Comparison of ENCODE assay signal across 29 cellular contexts in genomic region chr1:56771717-56772116, GRCh38. TPM values are rescaled to one million over a fixed set of nuclear protein-coding genes. Genes with fewer than 3 reads are reported as not detected.
A peak's percentile ranks its signal among the peaks of the same experiment; 100 is the strongest.
DNase-seq lines count a peak whose midpoint lies in the region; ATAC-seq, FAIRE-seq and TF ChIP-seq lines count a peak whose summit lies in the region.
"Had no signal": no experiment of that assay in that cellular context is flagged by ENCODE, and none has a peak within 500 bp of the region (broad histone marks: within the 10 kb centered on the region; RNA-seq: fewer than 3 reads in every experiment).

No MANE protein-coding gene starts in this region.

- peaks cover 18% of the 10 kb centered on the region for H3K4me1 ChIP-seq in HepG2 (ENCODE audit: insufficient read depth, low read length)
- peaks cover 0 to 17% (median 2%) of the 10 kb centered on the region in 4 donors for H3K4me1 ChIP-seq in right lobe of liver
- no peaks in the 10 kb centered on the region for H3K4me1 ChIP-seq in K562 (replicated peaks in 1 of 2; ENCODE audit: control insufficient read depth in 2 of 2, insufficient read depth in 2 of 2, low read length in 2 of 2)
- H3K4me1 ChIP-seq in kidney (ENCODE audit: control insufficient read depth in 1 of 2, insufficient read depth in 1 of 2, low read depth in 1 of 2, low read length in 2 of 2), result no peaks in the 10 kb centered on the region
- H3K4me1 ChIP-seq: BE2C, BLaER1 had no signal

- POLR2A ChIA-PET in HepG2 (lab: Yijun Ruan, JAX) (no interaction called here), K562 (lab: Yijun Ruan, JAX) (no interaction called here)

- TF ChIP-seq POLR2A in HepG2 (IDR thresholded peaks at IDR 0.05; ENCODE audit: insufficient read depth in 1 of 2, low read depth in 2 of 2, low read length in 2 of 2) (no peak), right lobe of liver (IDR thresholded peaks at IDR 0.05) (no peak), K562 (conservative IDR thresholded peaks at IDR 0.05) (no peak)

- H3K79me2 ChIP-seq in HepG2 (ENCODE audit: insufficient read depth, low read length) (no peaks in the 10 kb centered on the region), K562 (ENCODE audit: control insufficient read depth, insufficient read depth, low read length) (no peaks in the 10 kb centered on the region)

- no peak for ATAC-seq in HepG2
- no peak for ATAC-seq in right lobe of liver
- ATAC-seq in K562, result no peak
- ATAC-seq in GM21529 (IDR thresholded peaks at IDR 0.05; ENCODE audit: unreplicated experiment), result no peak
- no peak for ATAC-seq in Right ventricle myocardium superior (ENCODE audit: poor library complexity)
- ATAC-seq: GM12878 had no signal

- H3K4me3 ChIP-seq in HepG2 (replicated peaks in 1 of 3; ENCODE audit: insufficient read depth in 1 of 3, low read depth in 2 of 3, low read length in 3 of 3) (no peak overlapping the region), right lobe of liver (no peak overlapping the region), K562 (no peak overlapping the region), kidney (ENCODE audit: low read length in 2 of 2) (no peak overlapping the region)
- H3K4me3 ChIP-seq: BLaER1, GM12878 had no signal

- H3K9me1 ChIP-seq in K562 (ENCODE audit: control insufficient read depth, insufficient read depth, low read length), result no peaks in the 10 kb centered on the region

- WGBS in HepG2 (ENCODE audit: low lambda C conversion rate), result 91% methylated on average over 3 of the region's 3 CpGs
- 76% methylated on average over 3 of the region's 3 CpGs for WGBS in right lobe of liver (ENCODE audit: insufficient coverage, low coverage, low lambda C conversion rate, missing lambda C conversion rate)
- 0% methylated on average over 3 of the region's 3 CpGs for WGBS in K562 (ENCODE audit: insufficient coverage, low coverage, missing lambda C conversion rate)

- DNase-seq in HepG2 (ENCODE audit: low spot score), result no peak
- no peak for DNase-seq in right lobe of liver
- no peak for DNase-seq in K562 (ENCODE audit: extremely low read depth in 1 of 4, low spot score in 3 of 4)
- no peak for DNase-seq in kidney
- no peak for DNase-seq in Right ventricle myocardium superior
- DNase-seq: ACHN; BE2C; C1 segment of cervical spinal cord; CD4-positive, alpha-beta memory T cell; CD4-positive, CD25-positive, alpha-beta regulatory T cell; CD8-positive, alpha-beta memory T cell; COR-L47; DMS 273 treated with DMSO at 0.1 percent for 48 hours; DMS153; DMS53; DMS79; DND-41; EL; GDM1 had no signal

- TF ChIP-seq EP300 in HepG2 (IDR thresholded peaks at IDR 0.05; ENCODE audit: low read depth in 2 of 2, low read length in 2 of 2), result no peak
- TF ChIP-seq EP300 in HepG2 (CRISPR knock-in tag; IDR thresholded peaks at IDR 0.05; ENCODE audit: borderline replicate concordance), result no peak
- TF ChIP-seq EP300 in K562 (IDR thresholded peaks at IDR 0.05; ENCODE audit: low read length), result no peak

- H3K9me3 ChIP-seq in HepG2 (ENCODE audit: low read length) (no peaks in the 10 kb centered on the region), right lobe of liver (no peaks in the 10 kb centered on the region), K562 (replicated peaks; ENCODE audit: control insufficient read depth, insufficient read depth, low read depth, low read length) (no peaks in the 10 kb centered on the region), kidney (ENCODE audit: control insufficient read depth in 1 of 2, low read length in 2 of 2) (no peaks in the 10 kb centered on the region)
- H3K9me3 ChIP-seq: BE2C, BLaER1 had no signal

- H3K36me3 ChIP-seq in HepG2 (replicated peaks in 1 of 2; ENCODE audit: control insufficient read depth in 1 of 2, insufficient read depth in 2 of 2, low read length in 2 of 2) (no peaks in the 10 kb centered on the region), right lobe of liver (peaks cover 0 to 4% (median 0%) of the 10 kb centered on the region in 4 donors), K562 (ENCODE audit: control insufficient read depth, insufficient read depth, low read length) (no peaks in the 10 kb centered on the region), kidney (ENCODE audit: control insufficient read depth in 1 of 2, insufficient read depth in 2 of 2, low read length in 2 of 2) (no peaks in the 10 kb centered on the region)
- H3K36me3 ChIP-seq: BE2C, BLaER1 had no signal

- H3K9ac ChIP-seq in HepG2 (ENCODE audit: insufficient read depth, low read depth, low read length), result no peak overlapping the region
- no peak overlapping the region for H3K9ac ChIP-seq in K562 (ENCODE audit: insufficient read depth in 1 of 2, low read depth in 2 of 2, low read length in 2 of 2)
- H3K9ac ChIP-seq in kidney (ENCODE audit: low read length in 2 of 2), result no peak overlapping the region
- H3K9ac ChIP-seq: BLaER1 had no signal

- H3K4me2 ChIP-seq in HepG2 (ENCODE audit: low read depth, low read length), result no peak overlapping the region
- no peak overlapping the region for H3K4me2 ChIP-seq in K562 (ENCODE audit: insufficient read depth, low read length)
- H3K4me2 ChIP-seq: BLaER1 had no signal

- no peak for TF ChIP-seq RAD21 in HepG2 (CRISPR knock-in tag; IDR thresholded peaks at IDR 0.05)
- no peak for TF ChIP-seq RAD21 in K562 (CRISPR knock-in tag; conservative IDR thresholded peaks at IDR 0.05 in 1 of 2, IDR thresholded peaks at IDR 0.05 in 1 of 2)

- no peaks in the 10 kb centered on the region for H4K20me1 ChIP-seq in HepG2 (ENCODE audit: insufficient read depth, low read length)
- H4K20me1 ChIP-seq in K562 (replicated peaks; ENCODE audit: control insufficient read depth, insufficient read depth, low read length), result no peaks in the 10 kb centered on the region
- H4K20me1 ChIP-seq: BLaER1 had no signal

- BruUV-seq in HepG2 (replicated peaks; lab: Mats Ljungman, UMichigan) (no TSS peak), K562 (replicated peaks; lab: Mats Ljungman, UMichigan) (no TSS peak)

- H2AFZ ChIP-seq in HepG2 (ENCODE audit: low read length) (no peak overlapping the region), K562 (ENCODE audit: low read depth, low read length) (no peak overlapping the region)

- in situ Hi-C loops in HepG2 (cut with HindIII; ENCODE audit: extremely low pct_ligation_motif_present, low pct_unique_long_range_greater_than_20kb) (no loop called here), K562 (cut with MboI) (no loop called here)

- H3K27ac ChIP-seq in HepG2 (ENCODE audit: extremely low read length, insufficient read depth, low read length), result no peak overlapping the region
- no peak overlapping the region for H3K27ac ChIP-seq in right lobe of liver
- no peak overlapping the region for H3K27ac ChIP-seq in K562 (ENCODE audit: extremely low read depth, low read depth, low read length)
- H3K27ac ChIP-seq in kidney (ENCODE audit: low read depth in 2 of 2, low read length in 2 of 2), result no peak overlapping the region
- H3K27ac ChIP-seq: 22Rv1, BLaER1 had no signal

- no peak for TF ChIP-seq CTCF in HepG2 (CRISPR knock-in tag; IDR thresholded peaks at IDR 0.05)
- TF ChIP-seq CTCF in right lobe of liver (IDR thresholded peaks at IDR 0.05), result no peak
- no peak for TF ChIP-seq CTCF in K562 (IDR thresholded peaks at IDR 0.05 in 2 of 3, conservative IDR thresholded peaks at IDR 0.05 in 1 of 3; ENCODE audit: insufficient read depth in 2 of 3, low read depth in 1 of 3, low read length in 3 of 3)
- TF ChIP-seq CTCF in kidney (IDR thresholded peaks at IDR 0.05; ENCODE audit: borderline replicate concordance, extremely low read depth, insufficient read depth), result no peak

- H3K27me3 ChIP-seq in HepG2 (ENCODE audit: control insufficient read depth in 1 of 2, insufficient read depth in 2 of 2, low read length in 2 of 2) (no peaks in the 10 kb centered on the region), right lobe of liver (no peaks in the 10 kb centered on the region), K562 (ENCODE audit: control insufficient read depth in 2 of 2, insufficient read depth in 2 of 2, low read length in 2 of 2) (no peaks in the 10 kb centered on the region)
- H3K27me3 ChIP-seq: BE2C, BLaER1 had no signal

- CTCF ChIA-PET in HepG2 (lab: Yijun Ruan, JAX; ENCODE audit: low intra/inter-chr PET ratio, low total read pairs) (no interaction called here), K562 (lab: Yijun Ruan, JAX; ENCODE audit: low intra/inter-chr PET ratio) (no interaction called here)

- FAIRE-seq in HepG2 (lab: Jason Lieb, UNC) (no peak), K562 (lab: Jason Lieb, UNC) (no peak), kidney (lab: Jason Lieb, UNC) (peak; percentile 13)
- FAIRE-seq: GM12878, GM12892, GM18507 had no signal

- intact Hi-C loops in HepG2 (cut with micrococcal nuclease; ENCODE audit: unreplicated experiment) (no loop called here), right lobe of liver (cut with DNase I) (no loop called here), K562 (cut with micrococcal nuclease) (no loop called here), kidney (cut with DNase I) (no loop called here), Right ventricle myocardium superior (cut with DNase I) (no loop called here)

RNA-seq across cellular contexts. Expression of gene FYB2, which starts 47.5 kb away (rescaled TPM):
- total RNA-seq in HepG2 (2016; rRNA removed; fragmentation: Illumina TruSeq; extraction: Trizol), result 1.4 and 2.7 TPM in 2 replicates
- total RNA-seq in HepG2 (2016; cell fraction: cytosol; rRNA removed; fragmentation: Illumina TruSeq; extraction: Trizol; ENCODE audit: low read depth), result 1.7 and 2.4 TPM in 2 replicates
- total RNA-seq in HepG2 (2016; cell fraction: insoluble cytoplasmic fraction; rRNA removed; fragmentation: Illumina TruSeq; extraction: Trizol), result 1.5 and 3.1 TPM in 2 replicates
- 1.2 and 2.0 TPM in 2 replicates for total RNA-seq in HepG2 (2016; cell fraction: membrane; rRNA removed; fragmentation: Illumina TruSeq; extraction: Trizol)
- 11.1 and 11.4 TPM in 2 replicates for total RNA-seq in HepG2 (2016; cell fraction: nucleus; rRNA removed; fragmentation: Illumina TruSeq; extraction: Trizol)
- 0.97 and 1.2 TPM in 2 replicates for polyA plus RNA-seq in HepG2 (2011; rRNA removed)
- 0.26 and 0.27 TPM in 2 replicates for polyA plus RNA-seq in HepG2 (2011; cell fraction: cytosol; rRNA removed)
- polyA plus RNA-seq in HepG2 (2011; cell fraction: nucleus; rRNA removed), result 2.6 and 2.8 TPM in 2 replicates
- polyA plus RNA-seq in HepG2 (2012), result 1.1 and 3.2 TPM in 2 replicates
- 0.27 and 0.46 TPM in 2 replicates for polyA plus RNA-seq in HepG2 (2016; cell fraction: cytosol; fragmentation: Illumina TruSeq; extraction: Trizol; ENCODE audit: low read depth)
- polyA plus RNA-seq in HepG2 (2016; cell fraction: insoluble cytoplasmic fraction; fragmentation: Illumina TruSeq; extraction: Trizol; ENCODE audit: low read depth), result 1.7 and 2.0 TPM in 2 replicates
- polyA plus RNA-seq in HepG2 (2016; cell fraction: membrane; fragmentation: Illumina TruSeq; extraction: Trizol; ENCODE audit: low read depth), result 0.68 and 0.72 TPM in 2 replicates
- 20.1 and 21.0 TPM in 2 replicates for polyA plus RNA-seq in HepG2 (2016; cell fraction: nucleus; fragmentation: Illumina TruSeq; extraction: Trizol; ENCODE audit: insufficient read depth, low read depth)
- 0.46 TPM in 1 of 2 replicates, not detected in the other for polyA minus RNA-seq in HepG2 (2011; rRNA and poly(A)+ RNA removed; ENCODE audit: low replicate concordance)
- polyA minus RNA-seq in HepG2 (2011; cell fraction: cytosol; rRNA and poly(A)+ RNA removed), result not detected in 2 replicates
- 4.2 and 6.5 TPM in 2 replicates for polyA minus RNA-seq in HepG2 (2011; cell fraction: nucleus; rRNA and poly(A)+ RNA removed)
- total RNA-seq in right lobe of liver, result 10 to 100 TPM; 11.2 to 27.5 (median 16.1) TPM
- not detected in 2 replicates for total RNA-seq in K562 (2011; cell fraction: chromatin; rRNA removed; ENCODE audit: low replicate concordance)
- total RNA-seq in K562 (2011; cell fraction: nucleolus; rRNA removed), result not detected in 2 replicates
- total RNA-seq in K562 (2011; cell fraction: nucleoplasm; rRNA removed), result not detected in 2 replicates
- total RNA-seq in K562 (2014; rRNA removed), result not detected in 2 replicates
- not detected in 2 replicates for total RNA-seq in K562 (2014; rRNA removed; fragmentation: Illumina TruSeq; extraction: Trizol)
- total RNA-seq in K562 (2015; rRNA removed; fragmentation: Illumina TruSeq; extraction: Trizol), result not detected in 2 replicates
- not detected in 2 replicates for total RNA-seq in K562 (2021)
- not detected in 2 replicates for polyA plus RNA-seq in K562 (2011; rRNA removed)
- polyA plus RNA-seq in K562 (2011; cell fraction: cytosol; rRNA removed), result not detected in 2 replicates
- not detected in 2 replicates for polyA plus RNA-seq in K562 (2011; cell fraction: nucleus; rRNA removed)
- not detected in 2 replicates for polyA plus RNA-seq in K562 (2012)
- not detected in 2 replicates for polyA plus RNA-seq in K562 (2014; fragmentation: Illumina TruSeq; extraction: Trizol)
- polyA plus RNA-seq in K562 (2014; fragmentation: Nextera tagmentation; extraction: Ambion mirVana), result not detected
- polyA plus RNA-seq in K562 (2014; rRNA removed), result not detected in 2 replicates
- polyA minus RNA-seq in K562 (2011; rRNA and poly(A)+ RNA removed), result not detected in 2 replicates
- not detected in 2 replicates for polyA minus RNA-seq in K562 (2011; cell fraction: cytosol; rRNA and poly(A)+ RNA removed)
- polyA minus RNA-seq in K562 (2011; cell fraction: nucleus; rRNA and poly(A)+ RNA removed), result not detected in 2 replicates
- 5.5 TPM for total RNA-seq in kidney
- 7.9 TPM for polyA plus RNA-seq in kidney (ENCODE audit: insufficient read depth, low read depth, low replicate concordance)
- 14.3 TPM for total RNA-seq in Right ventricle myocardium superior
- total RNA-seq: CD4-positive, alpha-beta memory T cell; CD4-positive, CD25-positive, alpha-beta regulatory T cell; CD8-positive, alpha-beta memory T cell; Daoy; G401 had no signal
- polyA plus RNA-seq: AG04450; CD14-positive monocyte; CD4-positive, alpha-beta memory T cell; CD4-positive, CD25-positive, alpha-beta regulatory T cell; CD8-positive, alpha-beta memory T cell had no signal

Comparison
In these comparisons a context has a peak if more than half of its experiments do, and no peak if none do; other contexts are left out.
1. Of the 241 proteins assayed by ChIP-seq in both HepG2 and K562: peak only in HepG2: none; only in K562: MAFG; in both: MAFF and MAFK; in neither: 238.